30 cellular contexts compared by ENCODE assay signal in genomic region chr11:86917577-86917976, GRCh38. TPM values are rescaled to one million over a fixed set of nuclear protein-coding genes. Genes with fewer than 3 reads are reported as not detected.
DNase-seq lines count a peak whose midpoint lies in the region; ATAC-seq, FAIRE-seq and TF ChIP-seq lines count a peak whose summit lies in the region.
"Had no signal": no experiment of that assay in that cellular context is flagged by ENCODE, and none has a peak within 500 bp of the region (broad histone marks: within the 10 kb centered on the region; RNA-seq: fewer than 3 reads in every experiment).

No MANE protein-coding gene starts in this region.

- no peaks in the 10 kb centered on the region; the same call in 1 of the 2 replicates for H3K27me3 Mint-ChIP-seq in HFFc6 (ENCODE audit: insufficient read depth)
- H3K27me3 Mint-ChIP-seq in activated CD4-positive, alpha-beta memory T cell treated with anti-CD3 and anti-CD28 coated beads, Interleukin-2, amount 10 ng/mL, durations not matched to agents 7 days and 5 days: peaks cover 25% of the 10 kb centered on the region

- H3K9me3 ChIP-seq in SJSA1 (replicated peaks): no peaks in the 10 kb centered on the region
- H3K9me3 ChIP-seq in endothelial cell of umbilical vein (replicated peaks; ENCODE audit: control insufficient read depth, insufficient read depth, low read length): no peaks in the 10 kb centered on the region
- no peaks in the 10 kb centered on the region for H3K9me3 ChIP-seq in thoracic aorta
- H3K9me3 ChIP-seq: psoas muscle, upper lobe of right lung had no signal

- FAIRE-seq in endothelial cell of umbilical vein (lab: Jason Lieb, UNC) (no peak), GM19239 (lab: Jason Lieb, UNC) (no peak)

- H3K4me3 ChIP-seq in SJSA1 (no peak overlapping the region), endothelial cell of umbilical vein (replicated peaks in 1 of 3; ENCODE audit: insufficient read depth in 1 of 3, low read depth in 1 of 3, low read length in 3 of 3) (no peak overlapping the region), thoracic aorta (no peak overlapping the region)
- H3K4me3 ChIP-seq: cardiac muscle cell, psoas muscle, upper lobe of right lung had no signal

- ATAC-seq in thoracic aorta (ENCODE audit: insufficient number of reproducible peaks, low FRiP score, low read depth): no peak
- ATAC-seq: activated CD4-positive, CD25-positive, alpha-beta regulatory T cell treated with anti-CD3 and anti-CD28 coated beads, Interleukin-2, amount 50 U/mL, for 24 hours; activated T-cell treated with anti-CD3 and anti-CD28 coated beads, Interleukin-2, amount 50 U/mL, for 72 hours; esophagus mucosa; naive thymus-derived CD8-positive, alpha-beta T cell; psoas muscle; upper lobe of right lung had no signal

- H3K27me3 ChIP-seq in SJSA1 (replicated peaks) (no peaks in the 10 kb centered on the region), endothelial cell of umbilical vein (ENCODE audit: control insufficient read depth in 2 of 2, insufficient read depth in 2 of 2, low read length in 2 of 2) (no peaks in the 10 kb centered on the region), thoracic aorta (replicated peaks; ENCODE audit: insufficient read depth) (no peaks in the 10 kb centered on the region)
- H3K27me3 ChIP-seq: cardiac muscle cell, upper lobe of right lung had no signal

- H3K27ac ChIP-seq in SJSA1 (peak overlapping the region; percentile 98; the same call in 1 of the 2 replicates), endothelial cell of umbilical vein (ENCODE audit: insufficient read depth, low read depth, low read length) (peak overlapping the region; percentile 100), thoracic aorta (peak overlapping the region; percentile 88 to 91)
- H3K27ac ChIP-seq: C4-2B, cardiac muscle cell had no signal

- CTCF ChIA-PET in endothelial cell of umbilical vein (lab: Charles Lee): interaction anchor here (1.6 to 6.5 kb wide), 4 partner anchors 17 to 460 kb away, joined by 7 to 79 read pairs (median 13); no protein-coding TSS in a partner anchor
- CTCF ChIA-PET in activated CD4-positive, alpha-beta memory T cell treated with anti-CD3 and anti-CD28 coated beads, Interleukin-2, amount 10 ng/mL, durations not matched to agents 7 days and 5 days (lab: Charles Lee): interaction anchor here (0.9 to 3.1 kb wide), 4 partner anchors 10 to 309 kb away, joined by 3 to 56 read pairs (median 6); no protein-coding TSS in a partner anchor

- POLR2A ChIA-PET in endothelial cell of umbilical vein (lab: Charles Lee): no interaction called here
- POLR2A ChIA-PET in activated CD4-positive, alpha-beta memory T cell treated with anti-CD3 and anti-CD28 coated beads, Interleukin-2, amount 10 ng/mL, durations not matched to agents 7 days and 5 days (lab: Charles Lee): no interaction called here

- H3K9me1 ChIP-seq in endothelial cell of umbilical vein (replicated peaks; ENCODE audit: control insufficient read depth, extremely low read depth, insufficient read depth, low read length): no peaks in the 10 kb centered on the region

- no peak overlapping the region for H3K9ac ChIP-seq in endothelial cell of umbilical vein (replicated peaks; ENCODE audit: extremely low read depth, insufficient read depth, low read length)

- H4K20me1 ChIP-seq in endothelial cell of umbilical vein (replicated peaks; ENCODE audit: control insufficient read depth, extremely low read depth, insufficient read depth, low read length): no peaks in the 10 kb centered on the region

- TF ChIP-seq CTCF in HFFc6 (IDR thresholded peaks at IDR 0.05) (no peak), endothelial cell of umbilical vein (IDR thresholded peaks at IDR 0.05; ENCODE audit: extremely low read depth in 1 of 2, insufficient read depth in 1 of 2, low read depth in 1 of 2, low read length in 2 of 2) (no peak), thoracic aorta (IDR thresholded peaks at IDR 0.05) (no peak)

- H3K4me1 Mint-ChIP-seq in HFFc6 (ENCODE audit: low read depth): peaks cover 55% of the 10 kb centered on the region
- peaks cover 16% of the 10 kb centered on the region for H3K4me1 Mint-ChIP-seq in activated CD4-positive, alpha-beta memory T cell treated with anti-CD3 and anti-CD28 coated beads, Interleukin-2, amount 10 ng/mL, durations not matched to agents 7 days and 5 days

- H3K79me2 ChIP-seq in endothelial cell of umbilical vein (ENCODE audit: control insufficient read depth, insufficient read depth, low read length): peaks cover 4% of the 10 kb centered on the region

- peaks cover 7% of the 10 kb centered on the region for H3K36me3 Mint-ChIP-seq in HFFc6 (ENCODE audit: low read depth)
- no peaks in the 10 kb centered on the region for H3K36me3 Mint-ChIP-seq in activated CD4-positive, alpha-beta memory T cell treated with anti-CD3 and anti-CD28 coated beads, Interleukin-2, amount 10 ng/mL, durations not matched to agents 7 days and 5 days (ENCODE audit: low read depth)
- H3K36me3 Mint-ChIP-seq: naive thymus-derived CD8-positive, alpha-beta T cell had no signal

- DNase-seq in HFFc6 (no peak), SJSA1 (ENCODE audit: low read depth in 1 of 2, low spot score in 2 of 2) (no peak), endothelial cell of umbilical vein (ENCODE audit: low read depth, low spot score) (no peak), thoracic aorta (ENCODE audit: low spot score) (no peak), GM19239 (ENCODE audit: insufficient read length, low spot score) (no peak)
- DNase-seq in activated CD4-positive, alpha-beta memory T cell treated with anti-CD3 and anti-CD28 coated beads, Interleukin-2, amount 10 ng/mL, durations not matched to agents 7 days and 5 days: no peak
- no peak for DNase-seq in stimulated activated CD4-positive, alpha-beta T cell treated with anti-CD3 and anti-CD28 coated beads, Interleukin-4, amount 100 ng/mL, for 24 hours
- DNase-seq: activated CD4-positive, alpha-beta T cell treated with anti-CD3 and anti-CD28 coated beads, Interleukin-2, amount 50 U/mL, for 4 hours; activated naive CD4-positive, alpha-beta T cell treated with Interleukin-2 at 50 U/mL for 16 hours; activated T-cell treated with anti-CD3 and anti-CD28 coated beads, Interleukin-2, amount 50 U/mL, for 72 hours; Caco-2; cortex of kidney; DMS79 treated with DMSO at 0.1 percent for 48 hours; foreskin fibroblast; GF-D8; GOT3; islet precursor cell; naive thymus-derived CD8-positive, alpha-beta T cell; NCI-H1105; NCI-H187; NCI-H446 treated with DMSO at 0.1 percent for 48 hours; NCI-H774; occipital lobe; psoas muscle; stimulated activated CD4-positive, alpha-beta T cell treated with anti-CD3 and anti-CD28 coated beads, Interleukin-4, amount 100 ng/mL, for 4 hours; upper lobe of right lung had no signal

- dilution Hi-C loops in endothelial cell of umbilical vein (cut with MboI; ENCODE audit: extremely low pct_ligation_motif_present, low sequenced_read_pairs): no loop called here

- no peak overlapping the region for H2AFZ ChIP-seq in endothelial cell of umbilical vein (ENCODE audit: low read depth, low read length)

- H3K27ac Mint-ChIP-seq in HFFc6: peak overlapping the region; percentile 20; the same call in 1 of the 2 replicates
- no peak overlapping the region for H3K27ac Mint-ChIP-seq in activated CD4-positive, alpha-beta memory T cell treated with anti-CD3 and anti-CD28 coated beads, Interleukin-2, amount 10 ng/mL, durations not matched to agents 7 days and 5 days
- H3K27ac Mint-ChIP-seq: activated T-cell treated with anti-CD3 and anti-CD28 coated beads, Interleukin-2, amount 50 U/mL, for 72 hours; naive thymus-derived CD8-positive, alpha-beta T cell had no signal

- no TSS peak for BruUV-seq in endothelial cell of umbilical vein (replicated peaks; lab: Mats Ljungman, UMichigan)

- intact Hi-C loops in endothelial cell of umbilical vein (cut with micrococcal nuclease): loop anchor here (5.0 kb wide), 2 partner anchors 115 to 400 kb away; partner anchors contain the start of gene PRSS23

- no peak overlapping the region for H3K4me2 ChIP-seq in endothelial cell of umbilical vein (ENCODE audit: insufficient read depth, low read length)

- no peak for TF ChIP-seq POLR2A in endothelial cell of umbilical vein (IDR thresholded peaks at IDR 0.05; ENCODE audit: low read depth, low read length)

- H3K4me1 ChIP-seq in SJSA1 (replicated peaks) (peaks cover 20% of the 10 kb centered on the region), endothelial cell of umbilical vein (ENCODE audit: control insufficient read depth, extremely low read depth, insufficient read depth, low read length) (peaks cover 48% of the 10 kb centered on the region), thoracic aorta (ENCODE audit: control insufficient read depth in 1 of 2, low read depth in 2 of 2) (peaks cover 36 to 77% of the 10 kb centered on the region in 2 donors)

- H3K4me3 Mint-ChIP-seq in HFFc6: no peak overlapping the region
- H3K4me3 Mint-ChIP-seq in activated CD4-positive, alpha-beta memory T cell treated with anti-CD3 and anti-CD28 coated beads, Interleukin-2, amount 10 ng/mL, durations not matched to agents 7 days and 5 days: no peak overlapping the region
- H3K4me3 Mint-ChIP-seq: activated T-cell treated with anti-CD3 and anti-CD28 coated beads, Interleukin-2, amount 50 U/mL, for 72 hours; naive thymus-derived CD8-positive, alpha-beta T cell had no signal

- H3K36me3 ChIP-seq in SJSA1 (no peaks in the 10 kb centered on the region), endothelial cell of umbilical vein (ENCODE audit: control insufficient read depth in 2 of 2, extremely low read depth in 1 of 2, insufficient read depth in 2 of 2, low read length in 2 of 2) (no peaks in the 10 kb centered on the region), thoracic aorta (no peaks in the 10 kb centered on the region)
- H3K36me3 ChIP-seq: cardiac muscle cell, upper lobe of right lung had no signal

- peaks cover 6% of the 10 kb centered on the region for H3K9me3 Mint-ChIP-seq in HFFc6
- no peaks in the 10 kb centered on the region for H3K9me3 Mint-ChIP-seq in activated CD4-positive, alpha-beta memory T cell treated with anti-CD3 and anti-CD28 coated beads, Interleukin-2, amount 10 ng/mL, durations not matched to agents 7 days and 5 days
- H3K9me3 Mint-ChIP-seq: activated T-cell treated with anti-CD3 and anti-CD28 coated beads, Interleukin-2, amount 50 U/mL, for 72 hours; naive thymus-derived CD8-positive, alpha-beta T cell had no signal

RNA-seq across cellular contexts. Expression of gene FZD4, which starts 37.6 kb away (rescaled TPM):
- total RNA-seq in HFFc6 (2021; fragmentation: NEBNext Ultra II Directional; extraction: Animal tissue kit (Norgen Biotek cat#: 25700)): 10 to 100 TPM; 11.0 to 13.8 (median 12.7) TPM
- total RNA-seq in SJSA1 (2014; rRNA removed; shearing (Covaris generic)): 0.91 and 1.6 TPM in 2 replicates
- total RNA-seq in endothelial cell of umbilical vein (109 and 112 TPM in 2 replicates), thoracic aorta (100 to 1,000 TPM in 1 of 2 donors, 10 to 100 TPM in 1; 75.2 to 104 TPM)
- 50.4 and 56.6 TPM in 2 replicates for polyA plus RNA-seq in endothelial cell of umbilical vein
- polyA plus RNA-seq in endothelial cell of umbilical vein (2011; cell fraction: cytosol; rRNA removed): 49.5 and 50.2 TPM in 2 replicates
- polyA plus RNA-seq in endothelial cell of umbilical vein (2011; cell fraction: nucleus; rRNA removed): 65.8 and 87.7 TPM in 2 replicates
- 85.1 and 115 TPM in 2 replicates for polyA plus RNA-seq in endothelial cell of umbilical vein (2012)
- polyA minus RNA-seq in endothelial cell of umbilical vein: 141 and 152 TPM in 2 replicates
- polyA minus RNA-seq in endothelial cell of umbilical vein (2011; cell fraction: cytosol; rRNA and poly(A)+ RNA removed): 11.5 TPM
- 58.9 and 89.5 TPM in 2 replicates for polyA minus RNA-seq in endothelial cell of umbilical vein (2011; cell fraction: nucleus; rRNA and poly(A)+ RNA removed)
- under 1 TPM; 0.10 to 0.13 TPM for total RNA-seq in activated CD4-positive, alpha-beta memory T cell treated with anti-CD3 and anti-CD28 coated beads, Interleukin-2, amount 10 ng/mL, durations not matched to agents 7 days and 5 days
- total RNA-seq: naive thymus-derived CD8-positive, alpha-beta T cell had no signal
- polyA plus RNA-seq: naive thymus-derived CD8-positive, alpha-beta T cell had no signal
